ENCODE assay signal across 12 cellular contexts in genomic region chr9:33867747-33868429, GRCh38. TPM values are rescaled to one million over a fixed set of nuclear protein-coding genes. Genes with fewer than 3 reads are reported as not detected.
DNase-seq lines count a peak whose midpoint lies in the region; ATAC-seq and TF ChIP-seq lines count a peak whose summit lies in the region.
"Had no signal": no experiment of that assay in that cellular context is flagged by ENCODE, and none has a peak within 500 bp of the region (broad histone marks: within the 10 kb centered on the region; RNA-seq: fewer than 3 reads in every experiment).

No MANE protein-coding gene starts in this region.

- ATAC-seq in SK-N-SH treated with all-trans-retinoic acid at 6 μM for 48 hours, result peak; percentile 56
- peak; percentile 84 for ATAC-seq in gastroesophageal sphincter

- peak overlapping the region; percentile 71 for H3K27ac Mint-ChIP-seq in progenitor cell of endocrine pancreas
- H3K27ac Mint-ChIP-seq: neural progenitor cell had no signal

- TF ChIP-seq CTCF in gastroesophageal sphincter (IDR thresholded peaks at IDR 0.05), result no peak
- no peak for TF ChIP-seq CTCF in progenitor cell of endocrine pancreas (IDR thresholded peaks at IDR 0.05; ENCODE audit: unreplicated experiment)

- no peaks in the 10 kb centered on the region for H3K27me3 Mint-ChIP-seq in progenitor cell of endocrine pancreas
- H3K27me3 Mint-ChIP-seq: CD4-positive, alpha-beta memory T cell had no signal

- peaks cover 4 to 72% (median 15%) of the 10 kb centered on the region in 3 donors for H3K4me1 ChIP-seq in gastroesophageal sphincter
- H3K4me1 ChIP-seq: neural progenitor cell had no signal

- no peak overlapping the region for H3K4me3 Mint-ChIP-seq in progenitor cell of endocrine pancreas (ENCODE audit: low read depth)
- H3K4me3 Mint-ChIP-seq: CD4-positive, alpha-beta memory T cell; neural progenitor cell had no signal

- H3K27me3 ChIP-seq in gastroesophageal sphincter, result no peaks in the 10 kb centered on the region
- H3K27me3 ChIP-seq: neural progenitor cell had no signal

- no peaks in the 10 kb centered on the region for H3K36me3 ChIP-seq in gastroesophageal sphincter
- H3K36me3 ChIP-seq: neural progenitor cell had no signal

- WGBS in gastroesophageal sphincter (ENCODE audit: low coverage in 1 of 2), 2 donors, result 8 to 18% methylated on average over 2 to 10 of the region's 11 CpGs

- peaks cover 6% of the 10 kb centered on the region for H3K36me3 Mint-ChIP-seq in progenitor cell of endocrine pancreas (ENCODE audit: insufficient read depth)

- H3K4me3 ChIP-seq in gastroesophageal sphincter, result no peak overlapping the region
- H3K4me3 ChIP-seq: neural progenitor cell had no signal

- DNase-seq in AG20443 (ENCODE audit: low spot score), result peak; percentile 57
- no peak for DNase-seq in progenitor cell of endocrine pancreas (ENCODE audit: low spot score, unreplicated experiment)
- DNase-seq in activated CD4-positive, alpha-beta T cell treated with anti-CD3 and anti-CD28 coated beads for 1 hour, result no peak
- DNase-seq in NOMO-1 (lab: John Stamatoyannopoulos, UW; ENCODE audit: unreplicated experiment in 2 of 2), result no peak
- DNase-seq in midbrain (lab: John Stamatoyannopoulos, UW), result no peak
- DNase-seq in activated CD4-positive, CD25-positive, alpha-beta regulatory T cell (lab: John Stamatoyannopoulos, UW), result no peak
- DNase-seq: activated CD8-positive, alpha-beta memory T cell treated with anti-CD3 and anti-CD28 coated beads, Interleukin-2, amount 50 U/mL, for 4 hours; CD4-positive, alpha-beta memory T cell; NCI-H526 treated with DMSO at 0.1 percent for 48 hours had no signal

- H3K9me3 Mint-ChIP-seq in progenitor cell of endocrine pancreas (ENCODE audit: low read depth), result no peaks in the 10 kb centered on the region
- H3K9me3 Mint-ChIP-seq: CD4-positive, alpha-beta memory T cell had no signal

- no peaks in the 10 kb centered on the region for H3K9me3 ChIP-seq in gastroesophageal sphincter

- no peak for TF ChIP-seq EP300 in gastroesophageal sphincter (IDR thresholded peaks at IDR 0.05)

- H3K27ac ChIP-seq in gastroesophageal sphincter, result peak overlapping the region; percentile 18 to 72 (median 57)
- H3K27ac ChIP-seq: neural progenitor cell had no signal

- peaks cover 3% of the 10 kb centered on the region for H3K4me1 Mint-ChIP-seq in progenitor cell of endocrine pancreas (ENCODE audit: low read depth)
- H3K4me1 Mint-ChIP-seq: neural progenitor cell had no signal

- TF ChIP-seq POLR2A in gastroesophageal sphincter (IDR thresholded peaks at IDR 0.05), result no peak

TF ChIP-seq in SK-N-SH treated with all-trans-retinoic acid at 6 μM for 48 hours, 23 proteins besides CTCF, POLR2A, EP300 and RAD21:
- TF ChIP-seq CSDC2 (CRISPR knock-in tag; IDR thresholded peaks at IDR 0.05) (no peak), SNAI2 (CRISPR knock-in tag; IDR thresholded peaks at IDR 0.05) (no peak), BACH2 (CRISPR knock-in tag; IDR thresholded peaks at IDR 0.05; ENCODE audit: borderline replicate concordance) (no peak), ZFP30 (CRISPR knock-in tag; IDR thresholded peaks at IDR 0.05) (no peak), ZNF565 (CRISPR knock-in tag; conservative IDR thresholded peaks at IDR 0.05; ENCODE audit: low read depth) (no peak), POU6F1 (CRISPR knock-in tag; IDR thresholded peaks at IDR 0.05; ENCODE audit: borderline replicate concordance, low read depth) (no peak), ZFP3 (CRISPR knock-in tag; IDR thresholded peaks at IDR 0.05) (no peak), TSHZ2 (CRISPR knock-in tag; IDR thresholded peaks at IDR 0.05) (no peak), PPARA (CRISPR knock-in tag; IDR thresholded peaks at IDR 0.05; ENCODE audit: borderline replicate concordance) (no peak), GLIS3 (CRISPR knock-in tag; IDR thresholded peaks at IDR 0.05) (no peak), ZC3H10 (CRISPR knock-in tag; IDR thresholded peaks at IDR 0.05) (no peak), ESRRG (CRISPR knock-in tag; IDR thresholded peaks at IDR 0.05) (no peak), RARB (CRISPR knock-in tag; IDR thresholded peaks at IDR 0.05) (no peak), OSR1 (CRISPR knock-in tag; IDR thresholded peaks at IDR 0.05) (no peak), ZNF70 (CRISPR knock-in tag; IDR thresholded peaks at IDR 0.05) (no peak), ISL1 (CRISPR knock-in tag; IDR thresholded peaks at IDR 0.05) (no peak)
- TF ChIP-seq, protein P1, sequence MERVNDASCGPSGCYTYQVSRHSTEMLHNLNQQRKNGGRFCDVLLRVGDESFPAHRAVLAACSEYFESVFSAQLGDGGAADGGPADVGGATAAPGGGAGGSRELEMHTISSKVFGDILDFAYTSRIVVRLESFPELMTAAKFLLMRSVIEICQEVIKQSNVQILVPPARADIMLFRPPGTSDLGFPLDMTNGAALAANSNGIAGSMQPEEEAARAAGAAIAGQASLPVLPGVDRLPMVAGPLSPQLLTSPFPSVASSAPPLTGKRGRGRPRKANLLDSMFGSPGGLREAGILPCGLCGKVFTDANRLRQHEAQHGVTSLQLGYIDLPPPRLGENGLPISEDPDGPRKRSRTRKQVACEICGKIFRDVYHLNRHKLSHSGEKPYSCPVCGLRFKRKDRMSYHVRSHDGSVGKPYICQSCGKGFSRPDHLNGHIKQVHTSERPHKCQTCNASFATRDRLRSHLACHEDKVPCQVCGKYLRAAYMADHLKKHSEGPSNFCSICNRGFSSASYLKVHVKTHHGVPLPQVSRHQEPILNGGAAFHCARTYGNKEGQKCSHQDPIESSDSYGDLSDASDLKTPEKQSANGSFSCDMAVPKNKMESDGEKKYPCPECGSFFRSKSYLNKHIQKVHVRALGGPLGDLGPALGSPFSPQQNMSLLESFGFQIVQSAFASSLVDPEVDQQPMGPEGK (CRISPR knock-in tag; IDR thresholded peaks at IDR 0.05; ENCODE audit: borderline replicate concordance), result no peak
- TF ChIP-seq, protein P2, sequence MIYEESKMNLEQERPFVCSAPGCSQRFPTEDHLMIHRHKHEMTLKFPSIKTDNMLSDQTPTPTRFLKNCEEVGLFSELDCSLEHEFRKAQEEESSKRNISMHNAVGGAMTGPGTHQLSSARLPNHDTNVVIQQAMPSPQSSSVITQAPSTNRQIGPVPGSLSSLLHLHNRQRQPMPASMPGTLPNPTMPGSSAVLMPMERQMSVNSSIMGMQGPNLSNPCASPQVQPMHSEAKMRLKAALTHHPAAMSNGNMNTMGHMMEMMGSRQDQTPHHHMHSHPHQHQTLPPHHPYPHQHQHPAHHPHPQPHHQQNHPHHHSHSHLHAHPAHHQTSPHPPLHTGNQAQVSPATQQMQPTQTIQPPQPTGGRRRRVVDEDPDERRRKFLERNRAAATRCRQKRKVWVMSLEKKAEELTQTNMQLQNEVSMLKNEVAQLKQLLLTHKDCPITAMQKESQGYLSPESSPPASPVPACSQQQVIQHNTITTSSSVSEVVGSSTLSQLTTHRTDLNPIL (CRISPR knock-in tag; IDR thresholded peaks at IDR 0.05; ENCODE audit: low read depth), result no peak
- TF ChIP-seq, protein P3, sequence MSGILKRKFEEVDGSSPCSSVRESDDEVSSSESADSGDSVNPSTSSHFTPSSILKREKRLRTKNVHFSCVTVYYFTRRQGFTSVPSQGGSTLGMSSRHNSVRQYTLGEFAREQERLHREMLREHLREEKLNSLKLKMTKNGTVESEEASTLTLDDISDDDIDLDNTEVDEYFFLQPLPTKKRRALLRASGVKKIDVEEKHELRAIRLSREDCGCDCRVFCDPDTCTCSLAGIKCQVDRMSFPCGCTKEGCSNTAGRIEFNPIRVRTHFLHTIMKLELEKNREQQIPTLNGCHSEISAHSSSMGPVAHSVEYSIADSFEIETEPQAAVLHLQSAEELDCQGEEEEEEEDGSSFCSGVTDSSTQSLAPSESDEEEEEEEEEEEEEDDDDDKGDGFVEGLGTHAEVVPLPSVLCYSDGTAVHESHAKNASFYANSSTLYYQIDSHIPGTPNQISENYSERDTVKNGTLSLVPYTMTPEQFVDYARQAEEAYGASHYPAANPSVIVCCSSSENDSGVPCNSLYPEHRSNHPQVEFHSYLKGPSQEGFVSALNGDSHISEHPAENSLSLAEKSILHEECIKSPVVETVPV (CRISPR knock-in tag; IDR thresholded peaks at IDR 0.05), result no peak

RNA-seq across cellular contexts. Expression of gene UBE2R2, which starts 50.9 kb away (rescaled TPM):
- total RNA-seq in gastroesophageal sphincter, result 10 to 100 TPM; 26.5 to 43.9 (median 33.0) TPM
- 72.0 and 72.8 TPM in 2 replicates for total RNA-seq in progenitor cell of endocrine pancreas
